30 cellular contexts compared by ENCODE assay signal in the genomic region with DNA sequence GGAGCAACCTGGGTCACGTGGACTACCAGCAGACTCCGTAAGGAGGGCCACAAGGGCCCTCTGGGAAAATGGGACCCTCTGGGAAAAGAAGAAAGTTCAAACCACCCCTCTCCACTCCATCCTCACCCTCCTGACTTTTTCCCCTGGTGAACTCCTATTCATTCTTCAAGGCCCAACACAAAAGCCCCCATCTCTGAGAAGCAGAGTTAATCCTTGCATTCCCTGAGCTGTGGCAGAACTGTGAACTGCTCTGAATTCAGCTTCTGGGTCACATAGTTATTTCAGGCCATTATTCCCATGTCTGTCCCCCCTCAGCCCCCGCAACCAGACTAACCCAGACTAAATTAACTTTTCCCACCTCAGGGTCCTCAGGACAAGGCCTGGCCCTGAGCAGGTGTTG. TPM values are rescaled to one million over a fixed set of nuclear protein-coding genes. Genes with fewer than 3 reads are reported as not detected.
"Had no signal": no experiment of that assay in that cellular context is flagged by ENCODE, and none has a peak within 500 bp of the region (broad histone marks: within the 10 kb centered on the region; RNA-seq: fewer than 3 reads in every experiment).

No MANE protein-coding gene starts in this region.

- H3K27ac Mint-ChIP-seq: effector memory CD8-positive, alpha-beta T cell; immature natural killer cell; memory B cell; natural killer cell; stimulated activated effector memory CD8-positive, alpha-beta T cell treated with anti-CD3 and anti-CD28 coated beads, Interleukin-12 subunit alpha, Interleukin-12 subunit beta, amount 100 ng/mL, for 72 hours; type B pancreatic cell had no signal

- H3K4me1 Mint-ChIP-seq: immature natural killer cell; natural killer cell; stimulated activated effector memory CD8-positive, alpha-beta T cell treated with anti-CD3 and anti-CD28 coated beads, Interleukin-12 subunit alpha, Interleukin-12 subunit beta, amount 100 ng/mL, for 72 hours had no signal

- H3K4me3 ChIP-seq: esophagus squamous epithelium, left ventricle myocardium inferior, lower lobe of right lung, psoas muscle, sigmoid colon, stomach, thyroid gland had no signal

- H3K4me3 Mint-ChIP-seq: effector memory CD8-positive, alpha-beta T cell; immature natural killer cell; memory B cell; natural killer cell; stimulated activated effector memory CD8-positive, alpha-beta T cell treated with anti-CD3 and anti-CD28 coated beads, Interleukin-12 subunit alpha, Interleukin-12 subunit beta, amount 100 ng/mL, for 72 hours; type B pancreatic cell had no signal

- H3K27ac ChIP-seq: esophagus squamous epithelium, left ventricle myocardium inferior, lower lobe of right lung, psoas muscle, sigmoid colon, stomach, thyroid gland had no signal

- H3K36me3 ChIP-seq: esophagus squamous epithelium, left ventricle myocardium inferior, lower lobe of right lung, sigmoid colon, stomach, thyroid gland had no signal

- H3K36me3 Mint-ChIP-seq: natural killer cell; stimulated activated effector memory CD8-positive, alpha-beta T cell treated with anti-CD3 and anti-CD28 coated beads, Interleukin-12 subunit alpha, Interleukin-12 subunit beta, amount 100 ng/mL, for 72 hours; type B pancreatic cell had no signal

- H3K4me1 ChIP-seq: esophagus squamous epithelium, left ventricle myocardium inferior, lower lobe of right lung, psoas muscle, sigmoid colon, stomach, thyroid gland had no signal

- DNase-seq: cortex of kidney; effector memory CD8-positive, alpha-beta T cell; erythroblast; esophagus squamous epithelium; foreskin melanocyte; glutamatergic neuron; hypothalamus; immature natural killer cell; islet precursor cell; kidney glomerular epithelial cell; left colon; left ventricle myocardium inferior; lower lobe of right lung; natural killer cell; nucleus accumbens; psoas muscle; right cardiac atrium; sigmoid colon; stimulated activated CD4-positive, alpha-beta T cell treated with anti-CD3 and anti-CD28 coated beads, Interleukin-2, amount 100 ng/mL, for 24 hours; stimulated activated CD4-positive, alpha-beta T cell treated with anti-CD3 and anti-CD28 coated beads, Interleukin-4, amount 100 ng/mL, for 24 hours; stimulated activated naive CD4-positive, alpha-beta T cell treated with Interleukin-2 at 50 U/mL for 16 hours; stomach; thyroid gland had no signal

- H3K9me3 ChIP-seq: esophagus squamous epithelium, left ventricle myocardium inferior, lower lobe of right lung, psoas muscle, sigmoid colon, thyroid gland had no signal

- H3K9me3 Mint-ChIP-seq: effector memory CD8-positive, alpha-beta T cell; immature natural killer cell; natural killer cell; stimulated activated effector memory CD8-positive, alpha-beta T cell treated with anti-CD3 and anti-CD28 coated beads, Interleukin-12 subunit alpha, Interleukin-12 subunit beta, amount 100 ng/mL, for 72 hours; type B pancreatic cell had no signal

- ATAC-seq: effector memory CD8-positive, alpha-beta T cell; left colon; lower lobe of right lung; natural killer cell; psoas muscle; right cardiac atrium; stimulated activated effector memory CD8-positive, alpha-beta T cell treated with anti-CD3 and anti-CD28 coated beads, Interleukin-12 subunit alpha, Interleukin-12 subunit beta, amount 100 ng/mL, for 72 hours had no signal

- H3K27me3 ChIP-seq: sigmoid colon, thyroid gland had no signal

RNA-seq across cellular contexts. Expression of a gene that starts 21.6 kb away (rescaled TPM):
- total RNA-seq: dermis microvascular lymphatic vessel endothelial cell, esophagus squamous epithelium, left colon, left ventricle myocardium inferior, lower lobe of right lung, natural killer cell, osteocyte, psoas muscle, renal cortical epithelial cell, right cardiac atrium, sigmoid colon, subcutaneous adipose tissue had no signal
- polyA plus RNA-seq: immature natural killer cell, psoas muscle, right cardiac atrium, stomach had no signal
